Comparison of ENCODE assay signal across 8 cellular contexts in the genomic region with DNA sequence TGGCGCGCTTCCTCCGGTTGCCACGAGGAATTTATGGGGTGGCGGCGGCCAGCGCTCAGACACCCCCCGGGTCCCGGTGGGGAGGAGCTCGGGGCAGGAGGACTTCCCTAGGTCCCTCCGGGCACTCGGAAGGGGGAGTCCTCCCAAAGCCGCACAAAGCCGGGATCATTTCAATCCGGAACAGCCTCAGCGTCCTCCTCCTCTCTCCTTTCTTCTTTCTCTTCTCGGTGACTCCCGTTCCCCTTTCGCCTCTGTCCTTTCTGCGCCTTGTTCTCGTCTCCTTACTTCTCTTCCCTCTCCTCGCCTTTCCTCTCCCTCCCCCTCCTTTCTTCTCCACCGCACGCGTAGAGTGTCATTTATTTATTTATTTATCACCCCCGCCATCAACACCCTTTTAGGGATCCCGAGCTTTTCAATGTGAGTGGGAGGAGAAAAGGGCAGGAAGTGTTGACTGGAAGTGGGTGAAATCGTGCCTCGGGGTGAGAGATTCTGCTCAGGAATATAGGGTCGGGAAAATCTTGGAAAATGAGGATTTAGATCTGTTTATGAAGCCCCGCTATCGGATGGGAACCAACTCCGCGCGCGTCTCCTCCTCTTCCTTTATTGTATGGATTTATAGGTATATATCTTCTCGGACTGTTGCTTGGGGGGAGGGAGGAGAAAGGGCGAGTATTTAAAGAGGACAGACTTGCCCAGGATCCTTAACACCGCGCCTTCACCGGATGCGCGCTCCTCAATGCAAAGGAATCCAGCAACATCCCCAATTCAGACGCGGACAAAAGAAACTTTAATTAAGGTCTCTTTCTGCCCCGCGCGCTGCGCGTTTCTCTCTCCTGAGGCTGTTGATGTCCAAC. TPM values are rescaled to one million over a fixed set of nuclear protein-coding genes. Genes with fewer than 3 reads are reported as not detected.
DNase-seq lines count a peak whose midpoint lies in the region; ATAC-seq, FAIRE-seq and TF ChIP-seq lines count a peak whose summit lies in the region.

No MANE protein-coding gene starts in this region.

- no peak for ATAC-seq in activated T-cell treated with anti-CD3 and anti-CD28 coated beads, Interleukin-2, amount 50 U/mL, for 72 hours (replicated peaks in 1 of 2)
- ATAC-seq in stimulated activated effector memory CD8-positive, alpha-beta T cell treated with anti-CD3 and anti-CD28 coated beads, Interleukin-12 subunit alpha, Interleukin-12 subunit beta, amount 100 ng/mL, for 72 hours = no peak
- no peak for ATAC-seq in HG03439 (IDR thresholded peaks at IDR 0.05; ENCODE audit: unreplicated experiment)

- H3K27me3 Mint-ChIP-seq in activated T-cell treated with anti-CD3 and anti-CD28 coated beads, Interleukin-2, amount 50 U/mL, for 72 hours (ENCODE audit: low read depth) = peaks cover 82% of the 10 kb centered on the region

- in situ Hi-C loops in astrocyte of the cerebellum (cut with HindIII; ENCODE audit: low sequenced_read_pairs) = loop anchor here (5.0 kb wide), 1 partner anchor 61 kb away; no protein-coding TSS in a partner anchor

- peak overlapping the region; percentile 78 for H3K4me3 ChIP-seq in astrocyte of the cerebellum (ENCODE audit: low read depth, low read length)

- H3K4me3 Mint-ChIP-seq in activated T-cell treated with anti-CD3 and anti-CD28 coated beads, Interleukin-2, amount 50 U/mL, for 72 hours = peak overlapping the region; percentile 52 to 86
- peak overlapping the region; percentile 64 for H3K4me3 Mint-ChIP-seq in stimulated activated effector memory CD8-positive, alpha-beta T cell treated with anti-CD3 and anti-CD28 coated beads, Interleukin-12 subunit alpha, Interleukin-12 subunit beta, amount 100 ng/mL, for 72 hours

- DNase-seq in activated T-cell treated with anti-CD3 and anti-CD28 coated beads, Interleukin-2, amount 50 U/mL, for 72 hours = no peak
- no peak for DNase-seq in activated T-cell treated with anti-CD3 and anti-CD28 coated beads, Interleukin-2, amount 50 U/mL, for 48 hours
- no peak for DNase-seq in astrocyte of the cerebellum (ENCODE audit: low read depth)
- DNase-seq in iPS-NIHi11 (ENCODE audit: low spot score) = peak; percentile 19
- DNase-seq in stimulated activated effector memory CD8-positive, alpha-beta T cell treated with anti-CD3 and anti-CD28 coated beads, Interleukin-12 subunit alpha, Interleukin-12 subunit beta, amount 100 ng/mL, for 72 hours (ENCODE audit: low spot score in 2 of 2) = no peak
- no peak for DNase-seq in D721Med (ENCODE audit: insufficient read length, low spot score)
- no peak for DNase-seq in T-helper 9 cell

- peaks cover 0 to 2% of the 10 kb centered on the region in 2 donors for H3K9me3 Mint-ChIP-seq in activated T-cell treated with anti-CD3 and anti-CD28 coated beads, Interleukin-2, amount 50 U/mL, for 72 hours
- peaks cover 5% of the 10 kb centered on the region for H3K9me3 Mint-ChIP-seq in stimulated activated effector memory CD8-positive, alpha-beta T cell treated with anti-CD3 and anti-CD28 coated beads, Interleukin-12 subunit alpha, Interleukin-12 subunit beta, amount 100 ng/mL, for 72 hours

- no peak overlapping the region for H3K27ac Mint-ChIP-seq in activated T-cell treated with anti-CD3 and anti-CD28 coated beads, Interleukin-2, amount 50 U/mL, for 72 hours
- H3K27ac Mint-ChIP-seq in stimulated activated effector memory CD8-positive, alpha-beta T cell treated with anti-CD3 and anti-CD28 coated beads, Interleukin-12 subunit alpha, Interleukin-12 subunit beta, amount 100 ng/mL, for 72 hours = no peak overlapping the region

- no peak for TF ChIP-seq CTCF in astrocyte of the cerebellum (IDR thresholded peaks at IDR 0.05; ENCODE audit: low read depth, low read length, missing control alignments)
- TF ChIP-seq CTCF in D721Med (IDR thresholded peaks at IDR 0.05; ENCODE audit: insufficient read depth, missing control alignments) = no peak

- H3K4me1 Mint-ChIP-seq in activated T-cell treated with anti-CD3 and anti-CD28 coated beads, Interleukin-2, amount 50 U/mL, for 72 hours (ENCODE audit: low read depth) = peaks cover 43% of the 10 kb centered on the region
- H3K4me1 Mint-ChIP-seq in stimulated activated effector memory CD8-positive, alpha-beta T cell treated with anti-CD3 and anti-CD28 coated beads, Interleukin-12 subunit alpha, Interleukin-12 subunit beta, amount 100 ng/mL, for 72 hours = peaks cover 19% of the 10 kb centered on the region

- peaks cover 5 to 16% of the 10 kb centered on the region in 2 donors for H3K36me3 Mint-ChIP-seq in activated T-cell treated with anti-CD3 and anti-CD28 coated beads, Interleukin-2, amount 50 U/mL, for 72 hours (ENCODE audit: insufficient read depth in 2 of 2)
- no peaks in the 10 kb centered on the region for H3K36me3 Mint-ChIP-seq in stimulated activated effector memory CD8-positive, alpha-beta T cell treated with anti-CD3 and anti-CD28 coated beads, Interleukin-12 subunit alpha, Interleukin-12 subunit beta, amount 100 ng/mL, for 72 hours

- no peak for FAIRE-seq in D721Med (lab: Jason Lieb, UNC)

RNA-seq across cellular contexts. Expression of gene ZNF462, which starts 2.0 kb away (rescaled TPM):
- total RNA-seq in activated T-cell treated with anti-CD3 and anti-CD28 coated beads, Interleukin-2, amount 50 U/mL, for 72 hours = under 1 TPM; 0.36 to 0.76 TPM
